8 cellular contexts compared by ENCODE assay signal in genomic region chr1:244451951-244452795, GRCh38. TPM values are rescaled to one million over a fixed set of nuclear protein-coding genes. Genes with fewer than 3 reads are reported as not detected.
DNase-seq lines count a peak whose midpoint lies in the region; ATAC-seq, FAIRE-seq and TF ChIP-seq lines count a peak whose summit lies in the region.

No MANE protein-coding gene starts in this region.

- H3K4me1 ChIP-seq in HUES48 (ENCODE audit: control insufficient read depth, insufficient read depth, low read length) (peaks cover 67% of the 10 kb centered on the region), H1 (replicated peaks in 1 of 4; ENCODE audit: control insufficient read depth in 3 of 4, insufficient read depth in 4 of 4, low read length in 3 of 4) (peaks cover 1 to 24% (median 20%) of the 10 kb centered on the region in 4 experiments; a peak in 4 of 7 replicates), mesendoderm (ENCODE audit: control insufficient read depth, low read depth, low read length) (no peaks in the 10 kb centered on the region)

- no peak overlapping the region for H3K9ac ChIP-seq in HUES48 (ENCODE audit: low read depth, low read length)
- H3K9ac ChIP-seq in H1 (replicated peaks in 1 of 4; ENCODE audit: extremely low read depth in 1 of 4, low read depth in 3 of 4, low read length in 3 of 4): no peak overlapping the region
- H3K9ac ChIP-seq in mesendoderm (ENCODE audit: low read length): peak overlapping the region; percentile 36

- H3K27me3 ChIP-seq in HUES48 (ENCODE audit: control insufficient read depth, insufficient read depth, low read length) (no peaks in the 10 kb centered on the region), H1 (replicated peaks in 1 of 4; ENCODE audit: control insufficient read depth in 3 of 4, extremely low read depth in 1 of 4, insufficient read depth in 3 of 4, low read length in 3 of 4) (no peaks in the 10 kb centered on the region), mesendoderm (ENCODE audit: insufficient read depth, low read length, poor library complexity) (no peaks in the 10 kb centered on the region)

- no peak overlapping the region for H2BK12ac ChIP-seq in H1 (ENCODE audit: low read depth, low read length)

- peaks cover 2% of the 10 kb centered on the region; the same call in 1 of the 2 replicates for H3K23me2 ChIP-seq in H1 (ENCODE audit: low read depth, low read length)

- peaks cover 8% of the 10 kb centered on the region; the same call in 1 of the 2 replicates for H3K36me3 ChIP-seq in HUES48 (ENCODE audit: control insufficient read depth, insufficient read depth, low read length)
- peaks cover 0 to 12% (median 0%) of the 10 kb centered on the region in 4 experiments; a peak in 1 of 8 replicates for H3K36me3 ChIP-seq in H1 (ENCODE audit: control insufficient read depth in 2 of 4, insufficient read depth in 4 of 4, low read length in 3 of 4)
- no peaks in the 10 kb centered on the region for H3K36me3 ChIP-seq in mesendoderm (ENCODE audit: control insufficient read depth, insufficient read depth, low read length)

- no peak overlapping the region for H3K14ac ChIP-seq in H1 (ENCODE audit: insufficient read length)

- H3K36me3 Mint-ChIP-seq in Calu3 (ENCODE audit: insufficient read depth, unreplicated experiment): peaks cover 33% of the 10 kb centered on the region

- POLR2A ChIA-PET in H1 (lab: Charles Lee; ENCODE audit: partially characterized antibody): interaction anchor here (0.6 to 1.2 kb wide), 2 partner anchors 10 to 101 kb away, joined by 3 to 4 read pairs; no protein-coding TSS in a partner anchor

- TF ChIP-seq CTCF in Calu3 (IDR thresholded peaks at IDR 0.05; ENCODE audit: unreplicated experiment): no peak
- TF ChIP-seq CTCF in H1 (IDR thresholded peaks at IDR 0.05; ENCODE audit: control extremely low read depth in 1 of 3, insufficient read depth in 1 of 3, low read depth in 1 of 3, low read length in 3 of 3): peak; percentile 32 to 71 (median 55)

- intact Hi-C loops in Calu3 (cut with micrococcal nuclease; ENCODE audit: unreplicated experiment): loop anchor here (5.0 to 10.0 kb wide), 2 partner anchors 125 to 203 kb away; partner anchors contain the start of gene DESI2

- CTCF ChIA-PET in Calu3 (lab: Charles Lee) (no interaction called here), H1 (lab: Charles Lee; ENCODE audit: partially characterized antibody) (no interaction called here)

- TF ChIP-seq POLR2A in H1 (IDR thresholded peaks at IDR 0.05; ENCODE audit: control extremely low read depth in 1 of 2, low read depth in 2 of 2, low read length in 2 of 2): no peak

- H3K4me3 ChIP-seq in HUES48 (ENCODE audit: low read depth, low read length): peak overlapping the region; percentile 94
- H3K4me3 ChIP-seq in H1 (ENCODE audit: extremely low read depth in 1 of 4, insufficient read depth in 2 of 4, low read depth in 3 of 4, low read length in 4 of 4): peak overlapping the region; percentile 4 to 94 (median 52); a peak in 5 of 8 replicates
- H3K4me3 ChIP-seq in mesendoderm (ENCODE audit: low read length): no peak overlapping the region

- 11% methylated on average over 29 of the region's 47 CpGs; no CpG with 5 or more reads in 1 of the 2 experiments for WGBS in H1 (ENCODE audit: extremely low coverage in 1 of 2, insufficient coverage in 1 of 2, insufficient read length in 1 of 2, insufficient replicate concordance in 2 of 2, low coverage in 1 of 2, low lambda C conversion rate in 2 of 2, missing lambda C conversion rate in 1 of 2), 2 experiments
- no CpG with 5 or more reads among the region's 47 CpGs for WGBS in mesendoderm (ENCODE audit: extremely low coverage, insufficient coverage, low lambda C conversion rate)

- peak overlapping the region; percentile 51 to 74; a peak in 3 of 4 replicates for H3K4me2 ChIP-seq in H1 (ENCODE audit: insufficient read depth in 1 of 2, low read depth in 2 of 2, low read length in 2 of 2)
- peak overlapping the region; percentile 7 for H3K4me2 ChIP-seq in mesendoderm (ENCODE audit: low read length)

- H2AFZ ChIP-seq in H1 (ENCODE audit: low read length): peak overlapping the region; percentile 31; the same call in 1 of the 2 replicates

- no peak overlapping the region for H4K8ac ChIP-seq in H1 (ENCODE audit: extremely low read depth, insufficient read depth, low read length)
- no peak overlapping the region for H4K8ac ChIP-seq in mesendoderm (ENCODE audit: low read depth, low read length)

- H3K79me1 ChIP-seq in H1 (ENCODE audit: low read depth, low read length) (no peaks in the 10 kb centered on the region), mesendoderm (ENCODE audit: low read length) (peaks cover 2% of the 10 kb centered on the region)

- peak overlapping the region; percentile 60 for H3K27ac Mint-ChIP-seq in Calu3 (ENCODE audit: unreplicated experiment)

- peak in 1 of 2 experiments; percentile 54; a peak in 3 of 4 replicates for TF ChIP-seq RAD21 in H1 (IDR thresholded peaks at IDR 0.05 in 1 of 2, conservative IDR thresholded peaks at IDR 0.05 in 1 of 2; ENCODE audit: low read depth in 2 of 2, low read length in 2 of 2)

- H3K9me3 ChIP-seq in HUES48 (ENCODE audit: control insufficient read depth, insufficient read depth, low read length) (no peaks in the 10 kb centered on the region), H1 (ENCODE audit: insufficient read depth in 2 of 2, low read depth in 1 of 2, low read length in 1 of 2) (no peaks in the 10 kb centered on the region)

- peak; percentile 94 for ATAC-seq in GM21423 (IDR thresholded peaks at IDR 0.05; ENCODE audit: unreplicated experiment)

- DNase-seq in Calu3 (peak; percentile 100), NOMO-1 treated with dmso at 0.1 percent for 144 hours (lab: John Stamatoyannopoulos, UW; ENCODE audit: unreplicated experiment) (peak; percentile 98), H1 (ENCODE audit: low read depth in 1 of 2, low spot score in 2 of 2) (peak; percentile 98 to 99), mesendoderm (peak; percentile 100)
- DNase-seq in activated CD8-positive, alpha-beta memory T cell treated with anti-CD3 and anti-CD28 coated beads, Interleukin-2, amount 50 U/mL, for 1 hour (ENCODE audit: extremely low read depth): peak; percentile 98
- DNase-seq in stimulated activated CD8-positive, alpha-beta memory T cell treated with anti-CD3 and anti-CD28 coated beads, Interleukin-12 subunit alpha, Interleukin-12 subunit beta, amount 100 ng/mL, for 4 hours (ENCODE audit: low read depth): peak; percentile 99

- H3K79me2 ChIP-seq in H1 (ENCODE audit: control insufficient read depth in 1 of 2, insufficient read depth in 2 of 2, low read length in 2 of 2): peaks cover 5 to 41% of the 10 kb centered on the region in 2 experiments
- H3K79me2 ChIP-seq in mesendoderm (ENCODE audit: control insufficient read depth, insufficient read depth, low read length): peaks cover 29% of the 10 kb centered on the region

- no peak overlapping the region for H3K4ac ChIP-seq in H1 (replicated peaks; ENCODE audit: insufficient read length, low read depth, low read length)
- no peak overlapping the region for H3K4ac ChIP-seq in mesendoderm (ENCODE audit: low read depth, low read length)

- peak overlapping the region; percentile 93 for H3K27ac ChIP-seq in HUES48 (ENCODE audit: low read depth, low read length)
- no peak overlapping the region for H3K27ac ChIP-seq in H1 (ENCODE audit: low read depth, low read length)
- no peak overlapping the region for H3K27ac ChIP-seq in mesendoderm (ENCODE audit: low read depth, low read length)

- H4K20me1 ChIP-seq in H1 (replicated peaks in 1 of 2; ENCODE audit: control insufficient read depth in 1 of 2, insufficient read depth in 2 of 2, low read length in 2 of 2): peaks cover 0 to 3% of the 10 kb centered on the region in 2 experiments

- H4K5ac ChIP-seq in H1 (ENCODE audit: insufficient read length, low read depth, low read length) (no peak overlapping the region), mesendoderm (ENCODE audit: low read length) (no peak overlapping the region)

- no peak overlapping the region for H2BK20ac ChIP-seq in H1 (ENCODE audit: low read length)

- TSS peak; percentile 66 for BruUV-seq in Calu3 (replicated peaks; lab: Mats Ljungman, UMichigan)

- H2AK5ac ChIP-seq in H1 (ENCODE audit: low read depth, low read length): no peak overlapping the region
- H2AK5ac ChIP-seq in mesendoderm (ENCODE audit: low read length): no peak overlapping the region

- no peak overlapping the region for H4K91ac ChIP-seq in H1 (replicated peaks; ENCODE audit: insufficient read length, low read length)

- H2BK15ac ChIP-seq in H1 (ENCODE audit: low read length) (no peak overlapping the region), mesendoderm (replicated peaks; ENCODE audit: low read depth) (no peak overlapping the region)

- H3K56ac ChIP-seq in H1 (replicated peaks; ENCODE audit: insufficient read length, low read depth, low read length) (no peak overlapping the region), mesendoderm (ENCODE audit: low read length) (no peak overlapping the region)

- FAIRE-seq in H1 (lab: Jason Lieb, UNC): peak; percentile 81

- H3K4me1 Mint-ChIP-seq in Calu3 (ENCODE audit: low read depth, unreplicated experiment): peaks cover 45% of the 10 kb centered on the region

- no peaks in the 10 kb centered on the region for H3K27me3 Mint-ChIP-seq in Calu3 (ENCODE audit: unreplicated experiment)

- H3K18ac ChIP-seq in H1 (ENCODE audit: extremely low read depth, low read length) (no peak overlapping the region), mesendoderm (ENCODE audit: low read length) (no peak overlapping the region)

- no peaks in the 10 kb centered on the region for H3K9me3 Mint-ChIP-seq in Calu3 (ENCODE audit: low read depth, unreplicated experiment)

- no peak for TF ChIP-seq EP300 in H1 (IDR thresholded peaks at IDR 0.05; ENCODE audit: borderline replicate concordance in 1 of 2, low read depth in 2 of 2, low read length in 2 of 2)

- peak overlapping the region; percentile 59 for H3K4me3 Mint-ChIP-seq in Calu3 (ENCODE audit: low read depth, unreplicated experiment)

- H3K23ac ChIP-seq in H1 (ENCODE audit: insufficient read length) (no peak overlapping the region), mesendoderm (ENCODE audit: low read length) (no peak overlapping the region)

- peak overlapping the region; percentile 71 for H2BK120ac ChIP-seq in H1 (replicated peaks; ENCODE audit: low read depth, low read length)
- no peak overlapping the region for H2BK120ac ChIP-seq in mesendoderm (ENCODE audit: low read depth, low read length)

- H2BK5ac ChIP-seq in H1 (ENCODE audit: low read depth, low read length) (no peak overlapping the region), mesendoderm (ENCODE audit: low read length) (no peak overlapping the region)

RNA-seq across cellular contexts. Expression of gene ADSS2, which starts 0.5 kb away (rescaled TPM):
- total RNA-seq in Calu3 (2022): 68.3 and 69.6 TPM in 2 replicates
- 99.9 and 108 TPM in 2 replicates for total RNA-seq in H1 (2021; fragmentation: NEBNext Ultra II Directional; extraction: Animal tissue kit (Norgen Biotek cat#: 25700))
- 22.1 and 29.8 TPM in 2 replicates for polyA plus RNA-seq in H1 (2011; rRNA removed)
- 56.4 TPM for polyA plus RNA-seq in H1 (2011; cell fraction: cytosol; rRNA removed)
- polyA plus RNA-seq in H1 (2011; cell fraction: nucleus; rRNA removed): 17.1 TPM
- 41.8 to 75.8 TPM (median 50.6 TPM) in 4 replicates for polyA plus RNA-seq in H1 (2012, experiment 1 of 2)
- 9.4 TPM for polyA plus RNA-seq in H1 (2012, experiment 2 of 2)
- 52.0 TPM for polyA plus RNA-seq in H1 (2013, experiment 1 of 2)
- 52.9 TPM for polyA plus RNA-seq in H1 (2013, experiment 2 of 2)
- 17.3 and 20.3 TPM in 2 replicates for polyA minus RNA-seq in H1 (2011; rRNA and poly(A)+ RNA removed)
- polyA minus RNA-seq in H1 (2011; cell fraction: cytosol; rRNA and poly(A)+ RNA removed): 35.0 TPM
- 39.5 TPM for polyA minus RNA-seq in H1 (2011; cell fraction: nucleus; rRNA and poly(A)+ RNA removed)
- polyA plus RNA-seq in mesendoderm (2013, experiment 1 of 2): 67.0 TPM
- 71.5 TPM for polyA plus RNA-seq in mesendoderm (2013, experiment 2 of 2)

RNA-seq across cellular contexts. Expression of gene CATSPERE, which starts 8.9 kb away (rescaled TPM):
- total RNA-seq in Calu3 (2022): 0.49 and 1.3 TPM in 2 replicates
- 0.27 and 0.45 TPM in 2 replicates for total RNA-seq in H1 (2021; fragmentation: NEBNext Ultra II Directional; extraction: Animal tissue kit (Norgen Biotek cat#: 25700))
- 0.05 and 0.17 TPM in 2 replicates for polyA plus RNA-seq in H1 (2011; rRNA removed)
- polyA plus RNA-seq in H1 (2011; cell fraction: cytosol; rRNA removed): 0.09 TPM
- 0.07 TPM for polyA plus RNA-seq in H1 (2011; cell fraction: nucleus; rRNA removed)
- 0.08 to 0.17 TPM (median 0.17 TPM) in 3 of 4 replicates, not detected in the other for polyA plus RNA-seq in H1 (2012, experiment 1 of 2)
- not detected for polyA plus RNA-seq in H1 (2012, experiment 2 of 2)
- 0.04 TPM for polyA plus RNA-seq in H1 (2013, experiment 1 of 2)
- polyA plus RNA-seq in H1 (2013, experiment 2 of 2): 0.11 TPM
- polyA minus RNA-seq in H1 (2011; rRNA and poly(A)+ RNA removed): 0.49 TPM in 1 of 2 replicates, not detected in the other
- not detected for polyA minus RNA-seq in H1 (2011; cell fraction: cytosol; rRNA and poly(A)+ RNA removed)
- polyA minus RNA-seq in H1 (2011; cell fraction: nucleus; rRNA and poly(A)+ RNA removed): 0.70 TPM
- 0.07 TPM for polyA plus RNA-seq in mesendoderm (2013, experiment 1 of 2)
- 0.04 TPM for polyA plus RNA-seq in mesendoderm (2013, experiment 2 of 2)
